In genomic region chr17:61007980-61008379, GRCh38 we compare ENCODE assay signal across 16 cellular contexts.
DNase-seq lines count a peak whose midpoint lies in the region; ATAC-seq and TF ChIP-seq lines count a peak whose summit lies in the region.
"Had no signal": no experiment of that assay in that cellular context is flagged by ENCODE, and none has a peak within 500 bp of the region (broad histone marks: within the 10 kb centered on the region; RNA-seq: fewer than 3 reads in every experiment).

No MANE protein-coding gene starts in this region.

- H3K4me3 Mint-ChIP-seq in stimulated activated naive CD8-positive, alpha-beta T cell treated with anti-CD3 and anti-CD28 coated beads, Interleukin-15, amount 100 ng/mL, for 72 hours, result no peak overlapping the region
- H3K4me3 Mint-ChIP-seq in CD8-positive, alpha-beta memory T cell, result no peak overlapping the region
- H3K4me3 Mint-ChIP-seq: T-helper 2 cell treated with Interferon-gamma antibody and Interleukin-4, amounts not matched to agents 5 μg/mL and 100 μg/mL, for 36 hours had no signal

- POLR2A ChIA-PET in CD8-positive, alpha-beta memory T cell (lab: Charles Lee), result no interaction called here

- H3K23ac ChIP-seq in mesenchymal stem cell (ENCODE audit: low read length in 2 of 2), result no peak overlapping the region

- no peaks in the 10 kb centered on the region for H3K9me3 Mint-ChIP-seq in stimulated activated naive CD8-positive, alpha-beta T cell treated with anti-CD3 and anti-CD28 coated beads, Interleukin-15, amount 100 ng/mL, for 72 hours
- peaks cover 0 to 2% (median 0%) of the 10 kb centered on the region in 5 donors for H3K9me3 Mint-ChIP-seq in CD8-positive, alpha-beta memory T cell
- H3K9me3 Mint-ChIP-seq: T-helper 2 cell treated with Interferon-gamma antibody and Interleukin-4, amounts not matched to agents 5 μg/mL and 100 μg/mL, for 36 hours had no signal

- no peak overlapping the region for H3K9ac ChIP-seq in mesenchymal stem cell (ENCODE audit: low read length)
- H3K9ac ChIP-seq: KMS-11 had no signal

- no peak overlapping the region for H2BK15ac ChIP-seq in mesenchymal stem cell (ENCODE audit: low read depth, poor library complexity, severe bottlenecking)

- H3K4ac ChIP-seq in mesenchymal stem cell (ENCODE audit: low read depth in 1 of 2, low read length in 2 of 2), result no peak overlapping the region

- H3K27me3 Mint-ChIP-seq in stimulated activated naive CD8-positive, alpha-beta T cell treated with anti-CD3 and anti-CD28 coated beads, Interleukin-15, amount 100 ng/mL, for 72 hours, result no peaks in the 10 kb centered on the region
- no peaks in the 10 kb centered on the region for H3K27me3 Mint-ChIP-seq in CD8-positive, alpha-beta memory T cell

- H3K4me2 ChIP-seq in mesenchymal stem cell (ENCODE audit: low read length, poor library complexity, severe bottlenecking), result no peak overlapping the region
- H3K4me2 ChIP-seq: KMS-11 had no signal

- no peak overlapping the region for H2BK5ac ChIP-seq in mesenchymal stem cell (ENCODE audit: low read depth, low read length, poor library complexity, severe bottlenecking)

- H3K27ac ChIP-seq in mesenchymal stem cell (ENCODE audit: low read length, poor library complexity, severe bottlenecking), result no peak overlapping the region
- H3K27ac ChIP-seq in thyroid gland, result peak overlapping the region; percentile 22 to 69 (median 38)
- no peak overlapping the region for H3K27ac ChIP-seq in CD8-positive, alpha-beta memory T cell (ENCODE audit: low read depth, low read length)
- peak overlapping the region in 1 of 2 donors; percentile 42 for H3K27ac ChIP-seq in testis
- H3K27ac ChIP-seq: KMS-11 had no signal

- CTCF ChIA-PET in CD8-positive, alpha-beta memory T cell (lab: Charles Lee), result no interaction called here

- H3K36me3 ChIP-seq in mesenchymal stem cell (ENCODE audit: control insufficient read depth in 1 of 2, insufficient read depth in 2 of 2, low read depth in 1 of 2, low read length in 2 of 2) (no peaks in the 10 kb centered on the region), thyroid gland (no peaks in the 10 kb centered on the region), testis (ENCODE audit: low read depth, missing control alignments) (no peaks in the 10 kb centered on the region)
- H3K36me3 ChIP-seq in CD8-positive, alpha-beta memory T cell (ENCODE audit: insufficient read depth, low read length), result no peaks in the 10 kb centered on the region
- H3K36me3 ChIP-seq: gastrocnemius medialis had no signal

- no peak for ATAC-seq in stimulated activated naive CD8-positive, alpha-beta T cell treated with anti-CD3 and anti-CD28 coated beads, Interleukin-15, amount 100 ng/mL, for 72 hours
- ATAC-seq: gastrocnemius medialis had no signal

- no peak overlapping the region for H3K14ac ChIP-seq in mesenchymal stem cell (ENCODE audit: low read length in 2 of 2)

- peaks cover 2 to 5% (median 3%) of the 10 kb centered on the region in 3 donors for H3K36me3 Mint-ChIP-seq in CD8-positive, alpha-beta memory T cell

- H3K4me3 ChIP-seq in fibroblast of mammary gland (ENCODE audit: control insufficient read depth, low read depth, low read length) (no peak overlapping the region), mesenchymal stem cell (ENCODE audit: insufficient read depth in 1 of 2, low read depth in 1 of 2, low read length in 2 of 2) (no peak overlapping the region), thyroid gland (replicated peaks in 1 of 3) (no peak overlapping the region), testis (no peak overlapping the region)
- H3K4me3 ChIP-seq in CD8-positive, alpha-beta memory T cell (ENCODE audit: low read length), result no peak overlapping the region
- H3K4me3 ChIP-seq: gastrocnemius medialis had no signal

- peak overlapping the region; percentile 65 for H2AK5ac ChIP-seq in mesenchymal stem cell (ENCODE audit: low read length, severe bottlenecking)

- peak overlapping the region; percentile 40 to 68 for H3K18ac ChIP-seq in mesenchymal stem cell (ENCODE audit: low read depth in 1 of 2, low read length in 2 of 2)

- H3K27me3 ChIP-seq in mesenchymal stem cell (ENCODE audit: control insufficient read depth in 1 of 2, insufficient read depth in 1 of 2, low read length in 2 of 2), result no peaks in the 10 kb centered on the region
- no peaks in the 10 kb centered on the region for H3K27me3 ChIP-seq in thyroid gland
- no peaks in the 10 kb centered on the region for H3K27me3 ChIP-seq in CD8-positive, alpha-beta memory T cell (ENCODE audit: insufficient read depth, low read length, poor library complexity, severe bottlenecking)
- H3K27me3 ChIP-seq in testis, result no peaks in the 10 kb centered on the region
- H3K27me3 ChIP-seq: gastrocnemius medialis had no signal

- H4K91ac ChIP-seq in mesenchymal stem cell (ENCODE audit: low read length), result no peak overlapping the region

- no peaks in the 10 kb centered on the region for H3K4me1 Mint-ChIP-seq in stimulated activated naive CD8-positive, alpha-beta T cell treated with anti-CD3 and anti-CD28 coated beads, Interleukin-15, amount 100 ng/mL, for 72 hours
- no peaks in the 10 kb centered on the region for H3K4me1 Mint-ChIP-seq in CD8-positive, alpha-beta memory T cell

- H4K8ac ChIP-seq in mesenchymal stem cell (ENCODE audit: low read length), result peak overlapping the region; percentile 28

- H2BK12ac ChIP-seq in mesenchymal stem cell (ENCODE audit: low read length in 2 of 2), result no peak overlapping the region

- intact Hi-C loops in thyroid gland (cut with DNase I), result no loop called here
- intact Hi-C loops in testis (cut with DNase I; ENCODE audit: low total_unique reads), result no loop called here

- no peaks in the 10 kb centered on the region for H3K79me1 ChIP-seq in mesenchymal stem cell (replicated peaks; ENCODE audit: low read length, poor library complexity, severe bottlenecking)

- H2BK120ac ChIP-seq in mesenchymal stem cell (ENCODE audit: low read depth, low read length), result no peak overlapping the region

- H3K27ac Mint-ChIP-seq in stimulated activated naive CD8-positive, alpha-beta T cell treated with anti-CD3 and anti-CD28 coated beads, Interleukin-15, amount 100 ng/mL, for 72 hours, result no peak overlapping the region
- no peak overlapping the region for H3K27ac Mint-ChIP-seq in CD8-positive, alpha-beta memory T cell
- H3K27ac Mint-ChIP-seq: T-helper 2 cell treated with Interferon-gamma antibody and Interleukin-4, amounts not matched to agents 5 μg/mL and 100 μg/mL, for 36 hours had no signal

- WGBS in mesenchymal stem cell, result 44% methylated on average over 3 of the region's 3 CpGs
- WGBS in thyroid gland, 2 donors, result 58 to 59% methylated on average over 3 of the region's 3 CpGs
- WGBS in testis, 2 donors, result 39 to 47% methylated on average over 3 of the region's 3 CpGs

- TF ChIP-seq POLR2A in thyroid gland (IDR thresholded peaks at IDR 0.05) (no peak), testis (IDR thresholded peaks at IDR 0.05) (no peak)

- H3K9me3 ChIP-seq in mesenchymal stem cell (ENCODE audit: control insufficient read depth, low read length) (no peaks in the 10 kb centered on the region), thyroid gland (no peaks in the 10 kb centered on the region), testis (no peaks in the 10 kb centered on the region)
- H3K9me3 ChIP-seq in CD8-positive, alpha-beta memory T cell (ENCODE audit: low read length), result no peaks in the 10 kb centered on the region
- H3K9me3 ChIP-seq: gastrocnemius medialis had no signal

- DNase-seq in RPMI7951 (ENCODE audit: low read depth) (peak; percentile 8), fibroblast of mammary gland (ENCODE audit: low read depth) (peak; percentile 20), mesenchymal stem cell (peak; percentile 26), thyroid gland (peak; percentile 12 to 32), hippocampal formation (lab: John Stamatoyannopoulos, UW) (no peak), testis (no peak)
- no peak for DNase-seq in stimulated activated naive CD8-positive, alpha-beta T cell treated with anti-CD3 and anti-CD28 coated beads, Interleukin-15, amount 100 ng/mL, for 72 hours
- DNase-seq in CD8-positive, alpha-beta memory T cell, result no peak
- DNase-seq: effector CD8-positive, alpha-beta T cell; gastrocnemius medialis; NCI-H1694; NCI-H526 treated with DMSO at 0.1 percent for 48 hours; RPMI8226; stimulated activated CD4-positive, alpha-beta T cell treated with anti-CD3 and anti-CD28 coated beads, Interleukin-4, amount 100 ng/mL, for 1 hour had no signal

- TF ChIP-seq CTCF in fibroblast of mammary gland (conservative IDR thresholded peaks at IDR 0.05; ENCODE audit: control insufficient read depth, insufficient read depth, low read depth, low read length) (no peak), thyroid gland (IDR thresholded peaks at IDR 0.05) (no peak), testis (IDR thresholded peaks at IDR 0.05) (no peak)

- no peak overlapping the region for H2AFZ ChIP-seq in mesenchymal stem cell (ENCODE audit: low read depth, low read length)

- peaks cover 1% of the 10 kb centered on the region for H3K4me1 ChIP-seq in mesenchymal stem cell (ENCODE audit: control insufficient read depth, insufficient read depth, low read depth, low read length)
- peaks cover 22 to 38% of the 10 kb centered on the region in 2 donors for H3K4me1 ChIP-seq in thyroid gland
- H3K4me1 ChIP-seq in CD8-positive, alpha-beta memory T cell (ENCODE audit: insufficient read depth, low read length), result no peaks in the 10 kb centered on the region
- H3K4me1 ChIP-seq in testis, result no peaks in the 10 kb centered on the region

Comparison
In these comparisons a context has a peak if more than half of its experiments do, and no peak if none do; other contexts are left out.
1. DNase-seq: peak in RPMI7951 (single experiment), fibroblast of mammary gland (single experiment), mesenchymal stem cell (single experiment) and thyroid gland (2 of 2); none in hippocampal formation (0 of 2), stimulated activated naive CD8-positive, alpha-beta T cell treated with anti-CD3 and anti-CD28 coated beads, Interleukin-15, amount 100 ng/mL, for 72 hours (0 of 2), CD8-positive, alpha-beta memory T cell (0 of 5) and testis (single experiment).
2. H3K27ac ChIP-seq: peak in thyroid gland (3 of 3); none in mesenchymal stem cell (single experiment) and CD8-positive, alpha-beta memory T cell (single experiment).